In genomic region chr12:47820631-47821345, GRCh38 we compare ENCODE assay signal across 1 cellular context.
TF ChIP-seq lines count a peak whose summit lies in the region.

No MANE protein-coding gene starts in this region.

TF ChIP-seq in IMR-90, 13 proteins besides CTCF, POLR2A, EP300 and RAD21:
- TF ChIP-seq MAZ (IDR thresholded peaks at IDR 0.05; ENCODE audit: borderline replicate concordance, low read depth, low read length) (peak; percentile 100), FOS (IDR thresholded peaks at IDR 0.05; ENCODE audit: low read depth, low read length) (peak; percentile 87), RFX5 (IDR thresholded peaks at IDR 0.05; ENCODE audit: low read depth, low read length) (no peak)
